1 cellular context compared by ENCODE assay signal in the genomic region with DNA sequence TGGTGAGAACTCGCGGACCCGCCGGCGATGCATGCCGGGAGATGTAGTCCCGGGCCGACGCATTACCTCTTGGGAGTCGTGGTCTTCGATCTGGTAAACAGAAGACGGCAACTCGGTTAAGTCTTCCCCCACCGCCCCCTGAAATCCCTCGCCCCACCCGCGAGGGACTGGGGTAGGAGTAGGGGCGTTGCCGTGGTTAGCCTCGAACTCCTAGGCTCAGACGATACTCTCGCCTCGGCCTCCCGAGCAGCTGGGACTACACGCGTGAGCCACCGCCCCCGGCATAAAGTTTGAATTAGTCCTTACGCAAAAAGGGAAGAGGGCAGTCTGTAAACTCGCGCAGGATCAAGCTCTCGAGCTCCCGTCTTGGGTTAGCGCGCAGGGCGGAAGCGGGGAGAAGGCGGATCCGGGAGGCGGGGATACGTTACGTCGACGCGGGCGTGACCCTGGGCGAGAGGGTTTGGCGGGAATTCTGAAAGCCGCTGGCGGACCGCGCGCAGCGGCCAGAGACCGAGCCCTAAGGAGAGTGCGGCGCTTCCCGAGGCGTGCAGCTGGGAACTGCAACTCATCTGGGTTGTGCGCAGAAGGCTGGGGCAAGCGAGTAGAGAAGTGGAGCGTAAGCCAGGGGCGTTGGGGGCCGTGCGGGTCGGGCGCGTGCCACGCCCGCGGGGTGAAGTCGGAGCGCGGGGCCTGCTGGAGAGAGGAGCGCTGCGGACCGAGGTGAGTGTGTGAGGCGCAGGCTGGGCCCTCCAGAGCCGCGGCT.
A peak's percentile ranks its signal among the peaks of the same experiment; 100 is the strongest.
TF ChIP-seq lines count a peak whose summit lies in the region.

Gene RAD51 (plus strand): TSS at position 469 of the 763 bp plus-strand sequence. CDS start 3,585 bp downstream, outside the sequence.

TF ChIP-seq in K562, 482 proteins besides CTCF, POLR2A, EP300 and RAD21 (continued from another document and continues in another):
- TF ChIP-seq AFF4 (CRISPR knock-in tag; IDR thresholded peaks at IDR 0.05) (peak; percentile 92), NRF1 (conservative IDR thresholded peaks at IDR 0.05 in 1 of 2, IDR thresholded peaks at IDR 0.05 in 1 of 2) (peak; percentile 90 to 92), ZNF778 (CRISPR knock-in tag; IDR thresholded peaks at IDR 0.05) (no peak), NCOA1 (IDR thresholded peaks at IDR 0.05; ENCODE audit: low read depth) (no peak), RNF2 (IDR thresholded peaks at IDR 0.05) (peak; percentile 65), ETS1 (conservative IDR thresholded peaks at IDR 0.05; ENCODE audit: control insufficient read depth, low read depth, low read length) (peak; percentile 83), NCOA4 (IDR thresholded peaks at IDR 0.05; ENCODE audit: partially characterized antibody) (no peak), SAFB2 (IDR thresholded peaks at IDR 0.05; ENCODE audit: borderline replicate concordance, low read depth, low read length, severe bottlenecking) (no peak), MTF1 (CRISPR knock-in tag; IDR thresholded peaks at IDR 0.05; ENCODE audit: borderline replicate concordance) (no peak), HMG20A (CRISPR knock-in tag; conservative IDR thresholded peaks at IDR 0.05) (no peak), CBX3 (IDR thresholded peaks at IDR 0.05; ENCODE audit: borderline replicate concordance in 1 of 2, low read length in 2 of 2) (no peak), PYGO2 (tag; IDR thresholded peaks at IDR 0.05) (no peak), RBM15 (IDR thresholded peaks at IDR 0.05; ENCODE audit: insufficient read depth, low read length) (no peak), PHB (CRISPR knock-in tag; IDR thresholded peaks at IDR 0.05) (no peak), HNRNPH1 (optimal IDR thresholded peaks at IDR 0.05; ENCODE audit: low read depth, low read length) (no peak), ZNF253 (CRISPR knock-in tag; conservative IDR thresholded peaks at IDR 0.05) (no peak), BRD4 (IDR thresholded peaks at IDR 0.05) (no peak), ZBTB7A (IDR thresholded peaks at IDR 0.05; ENCODE audit: borderline replicate concordance, control insufficient read depth, low read depth, low read length) (peak; percentile 61; the same call in 1 of the 2 replicates), KLF10 (CRISPR knock-in tag; IDR thresholded peaks at IDR 0.05) (no peak), RAD51 (IDR thresholded peaks at IDR 0.05; ENCODE audit: borderline replicate concordance, low read depth) (no peak), MYC (IDR thresholded peaks at IDR 0.05; ENCODE audit: low read depth, low read length) (peak; percentile 61; the same call in 1 of the 2 replicates), MYC (CRISPR knock-in tag; IDR thresholded peaks at IDR 0.05; ENCODE audit: borderline replicate concordance, low read depth) (no peak), STAT5A (IDR thresholded peaks at IDR 0.05; ENCODE audit: borderline replicate concordance, low read length) (no peak), U2AF1 (optimal IDR thresholded peaks at IDR 0.05; ENCODE audit: low read depth, low read length) (no peak), ZNF436 (CRISPR knock-in tag; IDR thresholded peaks at IDR 0.05) (no peak)
- TF ChIP-seq, protein P1, sequence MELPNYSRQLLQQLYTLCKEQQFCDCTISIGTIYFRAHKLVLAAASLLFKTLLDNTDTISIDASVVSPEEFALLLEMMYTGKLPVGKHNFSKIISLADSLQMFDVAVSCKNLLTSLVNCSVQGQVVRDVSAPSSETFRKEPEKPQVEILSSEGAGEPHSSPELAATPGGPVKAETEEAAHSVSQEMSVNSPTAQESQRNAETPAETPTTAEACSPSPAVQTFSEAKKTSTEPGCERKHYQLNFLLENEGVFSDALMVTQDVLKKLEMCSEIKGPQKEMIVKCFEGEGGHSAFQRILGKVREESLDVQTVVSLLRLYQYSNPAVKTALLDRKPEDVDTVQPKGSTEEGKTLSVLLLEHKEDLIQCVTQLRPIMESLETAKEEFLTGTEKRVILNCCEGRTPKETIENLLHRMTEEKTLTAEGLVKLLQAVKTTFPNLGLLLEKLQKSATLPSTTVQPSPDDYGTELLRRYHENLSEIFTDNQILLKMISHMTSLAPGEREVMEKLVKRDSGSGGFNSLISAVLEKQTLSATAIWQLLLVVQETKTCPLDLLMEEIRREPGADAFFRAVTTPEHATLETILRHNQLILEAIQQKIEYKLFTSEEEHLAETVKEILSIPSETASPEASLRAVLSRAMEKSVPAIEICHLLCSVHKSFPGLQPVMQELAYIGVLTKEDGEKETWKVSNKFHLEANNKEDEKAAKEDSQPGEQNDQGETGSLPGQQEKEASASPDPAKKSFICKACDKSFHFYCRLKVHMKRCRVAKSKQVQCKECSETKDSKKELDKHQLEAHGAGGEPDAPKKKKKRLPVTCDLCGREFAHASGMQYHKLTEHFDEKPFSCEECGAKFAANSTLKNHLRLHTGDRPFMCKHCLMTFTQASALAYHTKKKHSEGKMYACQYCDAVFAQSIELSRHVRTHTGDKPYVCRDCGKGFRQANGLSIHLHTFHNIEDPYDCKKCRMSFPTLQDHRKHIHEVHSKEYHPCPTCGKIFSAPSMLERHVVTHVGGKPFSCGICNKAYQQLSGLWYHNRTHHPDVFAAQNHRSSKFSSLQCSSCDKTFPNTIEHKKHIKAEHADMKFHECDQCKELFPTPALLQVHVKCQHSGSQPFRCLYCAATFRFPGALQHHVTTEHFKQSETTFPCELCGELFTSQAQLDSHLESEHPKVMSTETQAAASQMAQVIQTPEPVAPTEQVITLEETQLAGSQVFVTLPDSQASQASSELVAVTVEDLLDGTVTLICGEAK (IDR thresholded peaks at IDR 0.05) = peak; percentile 71
- TF ChIP-seq, protein P1 (CRISPR knock-in tag; IDR thresholded peaks at IDR 0.05) = peak; percentile 56; the same call in 1 of the 2 replicates
- TF ChIP-seq, protein P2, sequence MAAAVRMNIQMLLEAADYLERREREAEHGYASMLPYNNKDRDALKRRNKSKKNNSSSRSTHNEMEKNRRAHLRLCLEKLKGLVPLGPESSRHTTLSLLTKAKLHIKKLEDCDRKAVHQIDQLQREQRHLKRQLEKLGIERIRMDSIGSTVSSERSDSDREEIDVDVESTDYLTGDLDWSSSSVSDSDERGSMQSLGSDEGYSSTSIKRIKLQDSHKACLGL (CRISPR knock-in tag; IDR thresholded peaks at IDR 0.05; ENCODE audit: borderline replicate concordance, poor library complexity, severe bottlenecking) = no peak
- TF ChIP-seq, protein P3, sequence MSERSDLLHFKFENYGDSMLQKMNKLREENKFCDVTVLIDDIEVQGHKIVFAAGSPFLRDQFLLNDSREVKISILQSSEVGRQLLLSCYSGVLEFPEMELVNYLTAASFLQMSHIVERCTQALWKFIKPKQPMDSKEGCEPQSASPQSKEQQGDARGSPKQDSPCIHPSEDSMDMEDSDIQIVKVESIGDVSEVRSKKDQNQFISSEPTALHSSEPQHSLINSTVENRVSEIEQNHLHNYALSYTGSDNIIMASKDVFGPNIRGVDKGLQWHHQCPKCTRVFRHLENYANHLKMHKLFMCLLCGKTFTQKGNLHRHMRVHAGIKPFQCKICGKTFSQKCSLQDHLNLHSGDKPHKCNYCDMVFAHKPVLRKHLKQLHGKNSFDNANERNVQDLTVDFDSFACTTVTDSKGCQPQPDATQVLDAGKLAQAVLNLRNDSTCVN (CRISPR knock-in tag; IDR thresholded peaks at IDR 0.05) = no peak
- TF ChIP-seq, protein P4, sequence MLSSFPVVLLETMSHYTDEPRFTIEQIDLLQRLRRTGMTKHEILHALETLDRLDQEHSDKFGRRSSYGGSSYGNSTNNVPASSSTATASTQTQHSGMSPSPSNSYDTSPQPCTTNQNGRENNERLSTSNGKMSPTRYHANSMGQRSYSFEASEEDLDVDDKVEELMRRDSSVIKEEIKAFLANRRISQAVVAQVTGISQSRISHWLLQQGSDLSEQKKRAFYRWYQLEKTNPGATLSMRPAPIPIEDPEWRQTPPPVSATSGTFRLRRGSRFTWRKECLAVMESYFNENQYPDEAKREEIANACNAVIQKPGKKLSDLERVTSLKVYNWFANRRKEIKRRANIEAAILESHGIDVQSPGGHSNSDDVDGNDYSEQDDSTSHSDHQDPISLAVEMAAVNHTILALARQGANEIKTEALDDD (IDR thresholded peaks at IDR 0.05) = peak; percentile 84
- TF ChIP-seq, protein P5, sequence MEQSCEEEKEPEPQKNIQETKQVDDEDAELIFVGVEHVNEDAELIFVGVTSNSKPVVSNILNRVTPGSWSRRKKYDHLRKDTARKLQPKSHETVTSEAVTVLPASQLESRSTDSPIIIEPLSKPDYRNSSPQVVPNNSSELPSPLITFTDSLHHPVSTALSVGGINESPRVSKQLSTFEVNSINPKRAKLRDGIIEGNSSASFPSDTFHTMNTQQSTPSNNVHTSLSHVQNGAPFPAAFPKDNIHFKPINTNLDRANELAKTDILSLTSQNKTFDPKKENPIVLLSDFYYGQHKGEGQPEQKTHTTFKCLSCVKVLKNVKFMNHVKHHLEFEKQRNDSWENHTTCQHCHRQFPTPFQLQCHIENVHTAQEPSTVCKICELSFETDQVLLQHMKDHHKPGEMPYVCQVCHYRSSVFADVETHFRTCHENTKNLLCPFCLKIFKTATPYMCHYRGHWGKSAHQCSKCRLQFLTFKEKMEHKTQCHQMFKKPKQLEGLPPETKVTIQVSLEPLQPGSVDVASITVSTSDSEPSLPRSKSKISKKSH (CRISPR knock-in tag; IDR thresholded peaks at IDR 0.05) = no peak
